8 cellular contexts compared by ENCODE assay signal in the genomic region with DNA sequence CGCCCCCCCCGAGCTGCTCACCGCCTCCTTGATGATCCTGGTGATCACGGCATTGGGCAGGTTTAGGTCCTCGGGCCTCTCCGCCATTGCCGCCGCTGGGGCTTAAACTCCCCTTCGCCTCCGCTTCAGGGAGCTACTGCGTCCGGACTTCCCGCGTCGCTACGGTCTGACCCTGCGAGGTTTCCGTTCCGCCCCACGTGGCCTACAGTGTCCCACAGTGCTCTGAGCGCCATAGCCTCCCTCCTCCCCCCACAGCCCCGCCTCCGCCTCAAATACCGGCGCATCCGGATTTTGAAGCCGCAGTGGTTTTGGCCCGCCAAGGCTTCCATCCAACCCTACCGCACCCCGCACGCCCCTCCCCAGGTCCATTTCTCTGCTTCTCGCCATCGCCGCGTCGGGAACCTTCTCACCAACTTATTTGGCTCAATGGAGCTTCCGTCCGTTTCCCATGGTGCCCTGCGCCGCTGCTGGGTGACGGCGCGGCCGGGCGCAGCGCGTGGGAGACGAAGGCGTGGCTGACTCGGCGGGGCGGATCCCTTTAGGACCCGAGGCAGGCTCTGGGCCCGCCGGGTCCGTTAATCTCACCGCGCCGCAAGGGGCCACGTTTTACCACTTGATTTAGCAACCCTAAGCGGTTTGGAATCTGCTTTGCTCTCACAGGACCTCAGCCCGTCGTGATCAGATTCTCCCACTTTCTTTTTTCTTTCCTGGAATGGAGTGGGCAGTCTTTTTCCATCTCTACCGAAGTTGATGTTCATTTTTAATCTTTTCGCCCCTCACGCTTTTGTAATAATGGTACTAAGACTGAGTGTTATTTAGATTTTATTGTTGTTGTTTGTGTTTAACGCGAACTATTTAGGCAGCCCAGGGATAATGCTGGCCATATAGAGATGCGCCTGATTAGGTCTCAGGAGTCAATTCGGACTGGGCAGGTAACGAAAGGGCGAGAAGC. TPM values are rescaled to one million over a fixed set of nuclear protein-coding genes. Genes with fewer than 3 reads are reported as not detected.
A peak's percentile ranks its signal among the peaks of the same experiment; 100 is the strongest.
DNase-seq lines count a peak whose midpoint lies in the region; ATAC-seq and TF ChIP-seq lines count a peak whose summit lies in the region.

Gene C9orf43, plus strand, starts transcription at position 541 of the 952 bp plus-strand sequence. CDS start 2,747 bp downstream, outside the sequence.
A gene with protein sequence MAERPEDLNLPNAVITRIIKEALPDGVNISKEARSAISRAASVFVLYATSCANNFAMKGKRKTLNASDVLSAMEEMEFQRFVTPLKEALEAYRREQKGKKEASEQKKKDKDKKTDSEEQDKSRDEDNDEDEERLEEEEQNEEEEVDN (minus strand): TSS at position 469 of the 952 bp plus-strand sequence. CDS start 382 bp downstream, at position 87.

- H4K20me1 ChIP-seq in DND-41 (ENCODE audit: insufficient read depth, low read length) = no peaks in the 10 kb centered on the region; the same call in 1 of the 2 replicates

- peaks cover 23% of the 10 kb centered on the region for H3K36me3 ChIP-seq in DND-41 (ENCODE audit: insufficient read depth, low read length)
- H3K36me3 ChIP-seq in KOPT-K1 (ENCODE audit: insufficient read depth, low read length) = peaks cover 27% of the 10 kb centered on the region
- H3K36me3 ChIP-seq in Peyer's patch = peaks cover 0 to 15% (median 0%) of the 10 kb centered on the region in 3 donors

- peak within 1 kb of the TSS; percentile 82 for H3K9ac ChIP-seq in DND-41 (ENCODE audit: low read depth, low read length)

- H2AFZ ChIP-seq in DND-41 (ENCODE audit: low read depth, low read length) = peak within 1 kb of the TSS; percentile 90

- H3K4me1 ChIP-seq in DND-41 (ENCODE audit: insufficient read depth, low read length) (peaks cover 26% of the 10 kb centered on the region), Peyer's patch (peaks cover 0 to 20% (median 5%) of the 10 kb centered on the region in 4 donors)

- intact Hi-C loops in activated T-helper 1 cell treated with anti-CD3 and anti-CD28 coated beads, Interleukin-12 subunit alpha, Interleukin-12 subunit beta, Interleukin-2, Interleukin-4 antibody, amounts not matched to agents 30 ng/mL and 10 ng/mL and 1 ng/mL, durations not matched to agents 14 hours and 24 hours and 36 hours (cut with micrococcal nuclease) = loop anchor here (1.0 to 10.0 kb wide), 14 partner anchors 9 to 1926 kb away; partner anchors contain the start of genes AKNA, ALAD, CDC26 and ECPAS

- TF ChIP-seq CTCF in DND-41 (IDR thresholded peaks at IDR 0.05; ENCODE audit: borderline replicate concordance, extremely low read depth, low read length, poor library complexity, severe bottlenecking) (peak; percentile 15), Peyer's patch (IDR thresholded peaks at IDR 0.05) (no peak)

- peak within 1 kb of the TSS; percentile 97 for H3K27ac ChIP-seq in DND-41 (ENCODE audit: low read length)
- H3K27ac ChIP-seq in KOPT-K1 (ENCODE audit: low read depth, low read length, poor library complexity, severe bottlenecking) = peak within 1 kb of the TSS; percentile 94
- H3K27ac ChIP-seq in Peyer's patch = peak within 1 kb of the TSS; percentile 92 to 97 (median 95)

- TF ChIP-seq POLR2A in Peyer's patch (IDR thresholded peaks at IDR 0.05) = peak; percentile 38 to 54

- H3K9me3 Mint-ChIP-seq in activated T-helper 1 cell treated with anti-CD3 and anti-CD28 coated beads, Interleukin-12 subunit alpha, Interleukin-12 subunit beta, Interleukin-2, Interleukin-4 antibody, amounts not matched to agents 30 ng/mL and 10 ng/mL and 1 ng/mL, durations not matched to agents 14 hours and 24 hours and 36 hours = no peaks in the 10 kb centered on the region
- H3K9me3 Mint-ChIP-seq in naive B cell = no peaks in the 10 kb centered on the region
- H3K9me3 Mint-ChIP-seq in stimulated activated effector memory CD8-positive, alpha-beta T cell treated with anti-CD3 and anti-CD28 coated beads, Interleukin-12 subunit alpha, Interleukin-12 subunit beta, amount 100 ng/mL, for 72 hours = no peaks in the 10 kb centered on the region

- peak; percentile 95 for DNase-seq in DND-41
- DNase-seq in Peyer's patch = peak; percentile 91 to 97 (median 96)
- peak; percentile 92 for DNase-seq in activated T-helper 1 cell treated with anti-CD3 and anti-CD28 coated beads, Interleukin-12 subunit alpha, Interleukin-12 subunit beta, Interleukin-2, Interleukin-4 antibody, amounts not matched to agents 30 ng/mL and 10 ng/mL and 1 ng/mL, durations not matched to agents 14 hours and 24 hours and 36 hours (ENCODE audit: low spot score)
- peak; percentile 95 for DNase-seq in fibroblast of gingiva (ENCODE audit: low read depth)
- peak; percentile 94 for DNase-seq in naive B cell
- peak; percentile 90 to 98 for DNase-seq in stimulated activated effector memory CD8-positive, alpha-beta T cell treated with anti-CD3 and anti-CD28 coated beads, Interleukin-12 subunit alpha, Interleukin-12 subunit beta, amount 100 ng/mL, for 72 hours (ENCODE audit: low spot score in 2 of 2)

- H3K27ac Mint-ChIP-seq in activated T-helper 1 cell treated with anti-CD3 and anti-CD28 coated beads, Interleukin-12 subunit alpha, Interleukin-12 subunit beta, Interleukin-2, Interleukin-4 antibody, amounts not matched to agents 30 ng/mL and 10 ng/mL and 1 ng/mL, durations not matched to agents 14 hours and 24 hours and 36 hours = peak within 1 kb of the TSS; percentile 99
- H3K27ac Mint-ChIP-seq in naive B cell = peak within 1 kb of the TSS; percentile 97 to 100 (median 99)
- peak within 1 kb of the TSS; percentile 99 for H3K27ac Mint-ChIP-seq in stimulated activated effector memory CD8-positive, alpha-beta T cell treated with anti-CD3 and anti-CD28 coated beads, Interleukin-12 subunit alpha, Interleukin-12 subunit beta, amount 100 ng/mL, for 72 hours

- peaks cover 22% of the 10 kb centered on the region for H3K4me1 Mint-ChIP-seq in activated T-helper 1 cell treated with anti-CD3 and anti-CD28 coated beads, Interleukin-12 subunit alpha, Interleukin-12 subunit beta, Interleukin-2, Interleukin-4 antibody, amounts not matched to agents 30 ng/mL and 10 ng/mL and 1 ng/mL, durations not matched to agents 14 hours and 24 hours and 36 hours (ENCODE audit: low read depth)
- peaks cover 27 to 46% (median 28%) of the 10 kb centered on the region in 3 donors for H3K4me1 Mint-ChIP-seq in naive B cell
- H3K4me1 Mint-ChIP-seq in stimulated activated effector memory CD8-positive, alpha-beta T cell treated with anti-CD3 and anti-CD28 coated beads, Interleukin-12 subunit alpha, Interleukin-12 subunit beta, amount 100 ng/mL, for 72 hours = peaks cover 29% of the 10 kb centered on the region

- peak within 1 kb of the TSS; percentile 77 to 82 for H3K4me3 ChIP-seq in DND-41 (ENCODE audit: low read depth in 1 of 2, low read length in 2 of 2)
- peak within 1 kb of the TSS; percentile 67 to 90 (median 82) for H3K4me3 ChIP-seq in Peyer's patch

- no peaks in the 10 kb centered on the region for H3K27me3 Mint-ChIP-seq in activated T-helper 1 cell treated with anti-CD3 and anti-CD28 coated beads, Interleukin-12 subunit alpha, Interleukin-12 subunit beta, Interleukin-2, Interleukin-4 antibody, amounts not matched to agents 30 ng/mL and 10 ng/mL and 1 ng/mL, durations not matched to agents 14 hours and 24 hours and 36 hours (ENCODE audit: insufficient read depth)
- no peaks in the 10 kb centered on the region for H3K27me3 Mint-ChIP-seq in naive B cell

- H3K4me2 ChIP-seq in DND-41 (ENCODE audit: insufficient read depth, low read length) = peak within 1 kb of the TSS; percentile 94

- H3K27me3 ChIP-seq in DND-41 (ENCODE audit: insufficient read depth, low read length, poor library complexity) (no peaks in the 10 kb centered on the region), Peyer's patch (no peaks in the 10 kb centered on the region)

- peaks cover 32% of the 10 kb centered on the region for H3K36me3 Mint-ChIP-seq in activated T-helper 1 cell treated with anti-CD3 and anti-CD28 coated beads, Interleukin-12 subunit alpha, Interleukin-12 subunit beta, Interleukin-2, Interleukin-4 antibody, amounts not matched to agents 30 ng/mL and 10 ng/mL and 1 ng/mL, durations not matched to agents 14 hours and 24 hours and 36 hours (ENCODE audit: low read depth)
- H3K36me3 Mint-ChIP-seq in naive B cell = peaks cover 5 to 23% of the 10 kb centered on the region in 2 donors
- H3K36me3 Mint-ChIP-seq in stimulated activated effector memory CD8-positive, alpha-beta T cell treated with anti-CD3 and anti-CD28 coated beads, Interleukin-12 subunit alpha, Interleukin-12 subunit beta, amount 100 ng/mL, for 72 hours = peaks cover 55% of the 10 kb centered on the region

- peak; percentile 92 for ATAC-seq in DND-41 (ENCODE audit: insufficient read depth, low read depth)
- peak; percentile 88 for ATAC-seq in GM21825 (IDR thresholded peaks at IDR 0.05; ENCODE audit: unreplicated experiment)
- ATAC-seq in naive B cell (ENCODE audit: low read depth in 2 of 2) = peak; percentile 88
- peak; percentile 97 for ATAC-seq in stimulated activated effector memory CD8-positive, alpha-beta T cell treated with anti-CD3 and anti-CD28 coated beads, Interleukin-12 subunit alpha, Interleukin-12 subunit beta, amount 100 ng/mL, for 72 hours

- H3K79me2 ChIP-seq in DND-41 (ENCODE audit: insufficient read depth, low read length) = peaks cover 21% of the 10 kb centered on the region

- H3K9me3 ChIP-seq in DND-41 (ENCODE audit: insufficient read depth, low read length, severe bottlenecking) (no peaks in the 10 kb centered on the region), KOPT-K1 (ENCODE audit: insufficient read depth, low read length, poor library complexity, severe bottlenecking) (no peaks in the 10 kb centered on the region), Peyer's patch (no peaks in the 10 kb centered on the region)

- H3K4me3 Mint-ChIP-seq in activated T-helper 1 cell treated with anti-CD3 and anti-CD28 coated beads, Interleukin-12 subunit alpha, Interleukin-12 subunit beta, Interleukin-2, Interleukin-4 antibody, amounts not matched to agents 30 ng/mL and 10 ng/mL and 1 ng/mL, durations not matched to agents 14 hours and 24 hours and 36 hours = peak within 1 kb of the TSS; percentile 89
- H3K4me3 Mint-ChIP-seq in naive B cell = peak within 1 kb of the TSS; percentile 93 to 100 (median 98)
- peak within 1 kb of the TSS; percentile 98 for H3K4me3 Mint-ChIP-seq in stimulated activated effector memory CD8-positive, alpha-beta T cell treated with anti-CD3 and anti-CD28 coated beads, Interleukin-12 subunit alpha, Interleukin-12 subunit beta, amount 100 ng/mL, for 72 hours

RNA-seq across cellular contexts. Expression of gene C9orf43, which starts in this region (rescaled TPM):
- 1 to 10 TPM in 3 of 4 donors, not detected in 1; 1.1 to 5.0 (median 1.2) TPM for total RNA-seq in Peyer's patch
- total RNA-seq in activated T-helper 1 cell treated with anti-CD3 and anti-CD28 coated beads, Interleukin-12 subunit alpha, Interleukin-12 subunit beta, Interleukin-2, Interleukin-4 antibody, amounts not matched to agents 30 ng/mL and 10 ng/mL and 1 ng/mL, durations not matched to agents 14 hours and 24 hours and 36 hours = 0.42 and 0.62 TPM in 2 replicates
- under 1 TPM in 5 of 6 donors, not detected in 1; 0.23 to 0.74 (median 0.52) TPM for polyA plus RNA-seq in naive B cell (ENCODE audit: low read depth in 6 of 6)

RNA-seq across cellular contexts. Expression of the second gene that starts in this region (rescaled TPM):
- 10 to 100 TPM; 13.8 to 56.9 (median 16.4) TPM for total RNA-seq in Peyer's patch
- 90.9 and 95.7 TPM in 2 replicates for total RNA-seq in activated T-helper 1 cell treated with anti-CD3 and anti-CD28 coated beads, Interleukin-12 subunit alpha, Interleukin-12 subunit beta, Interleukin-2, Interleukin-4 antibody, amounts not matched to agents 30 ng/mL and 10 ng/mL and 1 ng/mL, durations not matched to agents 14 hours and 24 hours and 36 hours
- polyA plus RNA-seq in naive B cell (ENCODE audit: low read depth in 6 of 6) = 100 to 1,000 TPM; 112 to 213 (median 140) TPM

Comparison
In these comparisons a context has a peak if more than half of its experiments do, and no peak if none do; other contexts are left out.
1. Peak in every context shown above with its lines: DNase-seq, ATAC-seq, H3K4me3 ChIP-seq and H3K27ac ChIP-seq.